Comparison of ENCODE assay signal across 1 cellular context in the genomic region with DNA sequence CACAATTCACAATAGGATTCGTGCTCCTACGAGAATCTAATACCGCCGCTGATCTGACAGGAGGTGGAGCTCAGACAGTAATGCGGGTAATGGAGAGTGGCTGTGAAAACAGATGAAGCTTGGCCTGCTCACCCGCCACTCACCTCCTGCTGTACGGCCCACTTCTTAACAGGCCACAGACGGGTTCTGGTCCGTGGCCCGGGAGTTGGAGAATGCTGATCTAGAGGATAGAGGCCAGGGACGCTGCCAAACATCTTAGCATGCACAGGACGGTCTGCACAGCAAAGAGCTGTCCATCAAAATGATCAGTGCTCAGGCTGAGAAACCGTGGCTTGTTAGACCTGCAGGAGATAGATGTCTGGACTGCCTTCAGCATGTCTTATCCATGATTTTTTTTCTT.
TF ChIP-seq lines count a peak whose summit lies in the region.

No MANE protein-coding gene starts in this region.

TF ChIP-seq in K562, 482 proteins besides CTCF, POLR2A, EP300 and RAD21:
- TF ChIP-seq PYGO2 (tag; IDR thresholded peaks at IDR 0.05) (no peak), CHCHD3 (CRISPR knock-in tag; IDR thresholded peaks at IDR 0.05) (no peak), ZZZ3 (IDR thresholded peaks at IDR 0.05) (no peak), HNRNPK (IDR thresholded peaks at IDR 0.05; ENCODE audit: low read depth, low read length, poor library complexity, severe bottlenecking) (no peak), ELF4 (CRISPR knock-in tag; IDR thresholded peaks at IDR 0.05) (no peak), NFYB (IDR thresholded peaks at IDR 0.05; ENCODE audit: extremely low read depth, insufficient read length) (no peak), SREBF1 (IDR thresholded peaks at IDR 0.05; ENCODE audit: borderline replicate concordance, low read depth, low read length) (no peak)
- TF ChIP-seq, protein P1, sequence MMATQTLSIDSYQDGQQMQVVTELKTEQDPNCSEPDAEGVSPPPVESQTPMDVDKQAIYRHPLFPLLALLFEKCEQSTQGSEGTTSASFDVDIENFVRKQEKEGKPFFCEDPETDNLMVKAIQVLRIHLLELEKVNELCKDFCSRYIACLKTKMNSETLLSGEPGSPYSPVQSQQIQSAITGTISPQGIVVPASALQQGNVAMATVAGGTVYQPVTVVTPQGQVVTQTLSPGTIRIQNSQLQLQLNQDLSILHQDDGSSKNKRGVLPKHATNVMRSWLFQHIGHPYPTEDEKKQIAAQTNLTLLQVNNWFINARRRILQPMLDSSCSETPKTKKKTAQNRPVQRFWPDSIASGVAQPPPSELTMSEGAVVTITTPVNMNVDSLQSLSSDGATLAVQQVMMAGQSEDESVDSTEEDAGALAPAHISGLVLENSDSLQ (IDR thresholded peaks at IDR 0.05): peak; percentile 48; the same call in 1 of the 2 replicates
- TF ChIP-seq, protein P2, sequence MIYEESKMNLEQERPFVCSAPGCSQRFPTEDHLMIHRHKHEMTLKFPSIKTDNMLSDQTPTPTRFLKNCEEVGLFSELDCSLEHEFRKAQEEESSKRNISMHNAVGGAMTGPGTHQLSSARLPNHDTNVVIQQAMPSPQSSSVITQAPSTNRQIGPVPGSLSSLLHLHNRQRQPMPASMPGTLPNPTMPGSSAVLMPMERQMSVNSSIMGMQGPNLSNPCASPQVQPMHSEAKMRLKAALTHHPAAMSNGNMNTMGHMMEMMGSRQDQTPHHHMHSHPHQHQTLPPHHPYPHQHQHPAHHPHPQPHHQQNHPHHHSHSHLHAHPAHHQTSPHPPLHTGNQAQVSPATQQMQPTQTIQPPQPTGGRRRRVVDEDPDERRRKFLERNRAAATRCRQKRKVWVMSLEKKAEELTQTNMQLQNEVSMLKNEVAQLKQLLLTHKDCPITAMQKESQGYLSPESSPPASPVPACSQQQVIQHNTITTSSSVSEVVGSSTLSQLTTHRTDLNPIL (CRISPR knock-in tag; IDR thresholded peaks at IDR 0.05): no peak
TF ChIP-seq in K562: peak in this region for 1.
